10 cellular contexts compared by ENCODE assay signal in genomic region chr17:64240741-64241347, GRCh38. TPM values are rescaled to one million over a fixed set of nuclear protein-coding genes. Genes with fewer than 3 reads are reported as not detected.
DNase-seq lines count a peak whose midpoint lies in the region; ATAC-seq and TF ChIP-seq lines count a peak whose summit lies in the region.
"Had no signal": no experiment of that assay in that cellular context is flagged by ENCODE, and none has a peak within 500 bp of the region (broad histone marks: within the 10 kb centered on the region; RNA-seq: fewer than 3 reads in every experiment).

No MANE protein-coding gene starts in this region.

- no peak for TF ChIP-seq CTCF in endodermal cell (conservative IDR thresholded peaks at IDR 0.05)
- no peak for TF ChIP-seq CTCF in lower lobe of right lung (IDR thresholded peaks at IDR 0.05)
- TF ChIP-seq CTCF in transverse colon (IDR thresholded peaks at IDR 0.05): no peak

- H3K36me3 Mint-ChIP-seq in endodermal cell (ENCODE audit: low read depth): no peaks in the 10 kb centered on the region

- intact Hi-C loops in lower lobe of right lung (cut with DNase I) (no loop called here), transverse colon (cut with DNase I; ENCODE audit: low total_unique reads) (loop anchor here (10.0 kb wide), 1 partner anchor 56 kb away; no protein-coding TSS in a partner anchor)

- no peak for TF ChIP-seq EP300 in transverse colon (IDR thresholded peaks at IDR 0.05; ENCODE audit: low read depth)

- ATAC-seq in lower lobe of right lung (peak; percentile 62 to 71), HG03139 (IDR thresholded peaks at IDR 0.05; ENCODE audit: unreplicated experiment) (no peak), GM18907 (IDR thresholded peaks at IDR 0.05; ENCODE audit: unreplicated experiment) (no peak)

- H3K9me3 ChIP-seq in endodermal cell (ENCODE audit: control insufficient read depth, low read length): no peaks in the 10 kb centered on the region
- H3K9me3 ChIP-seq in lower lobe of right lung: no peaks in the 10 kb centered on the region
- H3K9me3 ChIP-seq in transverse colon: no peaks in the 10 kb centered on the region

- DNase-seq in RPMI7951 (ENCODE audit: low read depth): peak; percentile 99
- DNase-seq in endodermal cell: no peak
- no peak for DNase-seq in lower lobe of right lung
- DNase-seq in transverse colon: peak; percentile 35
- DNase-seq in activated CD8-positive, alpha-beta memory T cell treated with anti-CD3 and anti-CD28 coated beads for 24 hours: no peak
- DNase-seq in activated CD4-positive, alpha-beta T cell treated with anti-CD3 and anti-CD28 coated beads, Interleukin-2, amount 50 U/mL, for 1 hour: no peak
- DNase-seq: activated B cell treated with CpG ODN at 0.5 μM for 24 hours had no signal

- peak overlapping the region; percentile 45 for H3K27ac ChIP-seq in endodermal cell (ENCODE audit: low read depth, low read length)
- H3K27ac ChIP-seq in lower lobe of right lung: peak overlapping the region; percentile 32
- H3K27ac ChIP-seq in transverse colon: peak overlapping the region; percentile 55 to 75 (median 65)
- H3K27ac ChIP-seq: KMS-11 had no signal

- H3K27me3 ChIP-seq in endodermal cell (ENCODE audit: control insufficient read depth, insufficient read depth, low read length, poor library complexity, severe bottlenecking): no peaks in the 10 kb centered on the region
- H3K27me3 ChIP-seq in lower lobe of right lung (ENCODE audit: low read depth): no peaks in the 10 kb centered on the region
- H3K27me3 ChIP-seq in transverse colon: no peaks in the 10 kb centered on the region

- no peaks in the 10 kb centered on the region for H3K9me3 Mint-ChIP-seq in endodermal cell
- H3K9me3 Mint-ChIP-seq: activated B cell treated with CpG ODN at 0.5 μM for 24 hours had no signal

- H3K27me3 Mint-ChIP-seq in endodermal cell (ENCODE audit: insufficient read depth): no peaks in the 10 kb centered on the region
- H3K27me3 Mint-ChIP-seq: activated B cell treated with CpG ODN at 0.5 μM for 24 hours had no signal

- H3K9ac ChIP-seq in endodermal cell (ENCODE audit: extremely low read depth, low read length, poor library complexity, severe bottlenecking): no peak overlapping the region
- H3K9ac ChIP-seq: KMS-11 had no signal

- 85 to 88% methylated on average over 7 to 8 of the region's 8 CpGs for WGBS in endodermal cell (ENCODE audit: insufficient coverage in 1 of 2, insufficient read length in 1 of 2), 2 experiments
- WGBS in transverse colon (ENCODE audit: low coverage in 1 of 2), 2 donors: 31 to 67% methylated on average over 1 to 8 of the region's 8 CpGs

- in situ Hi-C loops in transverse colon (cut with MboI; ENCODE audit: low pct_ligation_motif_present in 1 of 4, low pct_unique_long_range_greater_than_20kb in 1 of 4, low sequenced_read_pairs in 3 of 4): no loop called here

- H3K4me1 ChIP-seq in endodermal cell (ENCODE audit: control insufficient read depth, insufficient read depth, low read length): no peaks in the 10 kb centered on the region
- peaks cover 32% of the 10 kb centered on the region for H3K4me1 ChIP-seq in lower lobe of right lung
- H3K4me1 ChIP-seq in transverse colon: peaks cover 0 to 20% (median 17%) of the 10 kb centered on the region in 4 donors

- peaks cover 26% of the 10 kb centered on the region for H3K4me1 Mint-ChIP-seq in endodermal cell

- no peak for TF ChIP-seq POLR2A in transverse colon (IDR thresholded peaks at IDR 0.05)

- H3K4me3 Mint-ChIP-seq in endodermal cell: no peak overlapping the region
- H3K4me3 Mint-ChIP-seq: activated B cell treated with CpG ODN at 0.5 μM for 24 hours had no signal

- H3K36me3 ChIP-seq in endodermal cell (ENCODE audit: control insufficient read depth, insufficient read depth, low read length) (no peaks in the 10 kb centered on the region), lower lobe of right lung (no peaks in the 10 kb centered on the region), transverse colon (no peaks in the 10 kb centered on the region)

- peak overlapping the region; percentile 13 for H3K27ac Mint-ChIP-seq in endodermal cell
- H3K27ac Mint-ChIP-seq: activated B cell treated with CpG ODN at 0.5 μM for 24 hours had no signal

- H3K4me3 ChIP-seq in endodermal cell (ENCODE audit: low read length): no peak overlapping the region
- H3K4me3 ChIP-seq in lower lobe of right lung: no peak overlapping the region
- H3K4me3 ChIP-seq in transverse colon: no peak overlapping the region

RNA-seq across cellular contexts. Expression of gene TEX2, which starts 22.2 kb away (rescaled TPM):
- total RNA-seq in RPMI7951 (2014; rRNA removed; shearing (Covaris generic)): 13.4 and 16.7 TPM in 2 replicates
- total RNA-seq in endodermal cell (10 to 100 TPM; 11.6 to 13.1 TPM), lower lobe of right lung (41.3 TPM), transverse colon (100 to 1,000 TPM in 1 of 4 donors, 10 to 100 TPM in 3; 12.3 to 137 (median 30.3) TPM)
- polyA plus RNA-seq in endodermal cell (2013, experiment 1 of 2): 11.5 TPM
- polyA plus RNA-seq in endodermal cell (2013, experiment 2 of 2): 9.5 TPM

Comparison
In these comparisons a context has a peak if more than half of its experiments do, and no peak if none do; other contexts are left out.
1. DNase-seq: peak in RPMI7951 (single experiment) and transverse colon (single experiment); none in endodermal cell (single experiment), lower lobe of right lung (single experiment), activated CD8-positive, alpha-beta memory T cell treated with anti-CD3 and anti-CD28 coated beads for 24 hours (single experiment) and activated CD4-positive, alpha-beta T cell treated with anti-CD3 and anti-CD28 coated beads, Interleukin-2, amount 50 U/mL, for 1 hour (single experiment).
2. ATAC-seq: peak in lower lobe of right lung (2 of 2); none in HG03139 (single experiment) and GM18907 (single experiment).
3. Peak in every context shown above with its lines, with median percentiles within 50 percentile points of each other: H3K27ac ChIP-seq.